ENCODE assay signal across 10 cellular contexts in genomic region chr11:75474878-75475766, GRCh38. TPM values are rescaled to one million over a fixed set of nuclear protein-coding genes. Genes with fewer than 3 reads are reported as not detected.
DNase-seq lines count a peak whose midpoint lies in the region; ATAC-seq and TF ChIP-seq lines count a peak whose summit lies in the region.
"Had no signal": no experiment of that assay in that cellular context is flagged by ENCODE, and none has a peak within 500 bp of the region (broad histone marks: within the 10 kb centered on the region; RNA-seq: fewer than 3 reads in every experiment).

No MANE protein-coding gene starts in this region.

- peak; percentile 92 for DNase-seq in DND-41
- peak; percentile 87 for DNase-seq in NCI-H2227 (lab: John Stamatoyannopoulos, UW; ENCODE audit: unreplicated experiment)
- DNase-seq in activated CD8-positive, alpha-beta memory T cell treated with anti-CD3 and anti-CD28 coated beads, Interleukin-2, amount 50 U/mL, for 1 hour (ENCODE audit: extremely low read depth), result peak; percentile 33
- peak; percentile 32 for DNase-seq in foreskin melanocyte
- DNase-seq in gastrocnemius medialis, result peak in 1 of 2 donors; percentile 44
- DNase-seq in middle frontal gyrus (ENCODE audit: extremely low spot score, low spot score), result no peak
- no peak for DNase-seq in SHP77 (lab: John Stamatoyannopoulos, UW)

- peaks cover 21% of the 10 kb centered on the region for H3K4me1 ChIP-seq in DND-41 (ENCODE audit: insufficient read depth, low read length)
- H3K4me1 ChIP-seq in gastrocnemius medialis, result peaks cover 26 to 38% of the 10 kb centered on the region in 2 donors

- ATAC-seq in DND-41 (ENCODE audit: insufficient read depth, low read depth), result peak; percentile 95
- ATAC-seq in gastrocnemius medialis, result no peak
- ATAC-seq in HG02798 (IDR thresholded peaks at IDR 0.05; ENCODE audit: poor library complexity, unreplicated experiment), result no peak

- H3K4me3 ChIP-seq in DND-41 (ENCODE audit: low read depth in 1 of 2, low read length in 2 of 2), result peak overlapping the region; percentile 6 to 52; a peak in 3 of 4 replicates
- H3K4me3 ChIP-seq in gastrocnemius medialis, result no peak overlapping the region
- H3K4me3 ChIP-seq: HAP-1, lung had no signal

- H3K36me3 ChIP-seq in DND-41 (ENCODE audit: insufficient read depth, low read length), result no peaks in the 10 kb centered on the region
- H3K36me3 ChIP-seq in gastrocnemius medialis, result no peaks in the 10 kb centered on the region
- H3K36me3 ChIP-seq: HAP-1 had no signal

- TF ChIP-seq CTCF in DND-41 (IDR thresholded peaks at IDR 0.05; ENCODE audit: borderline replicate concordance, extremely low read depth, low read length, poor library complexity, severe bottlenecking) (no peak), gastrocnemius medialis (IDR thresholded peaks at IDR 0.05 in 4 of 5, conservative IDR thresholded peaks at IDR 0.05 in 1 of 5) (no peak)

- H3K27ac ChIP-seq in DND-41 (ENCODE audit: low read length) (peak overlapping the region; percentile 88), gastrocnemius medialis (peak overlapping the region; percentile 85 to 94 (median 90))

- no peaks in the 10 kb centered on the region for H3K79me2 ChIP-seq in DND-41 (ENCODE audit: insufficient read depth, low read length)

- no peaks in the 10 kb centered on the region for H3K27me3 ChIP-seq in DND-41 (ENCODE audit: insufficient read depth, low read length, poor library complexity)
- H3K27me3 ChIP-seq in gastrocnemius medialis, result no peaks in the 10 kb centered on the region

- in situ Hi-C loops in gastrocnemius medialis (cut with MboI; ENCODE audit: low sequenced_read_pairs in 4 of 4), result no loop called here

- H3K9me3 ChIP-seq in DND-41 (ENCODE audit: insufficient read depth, low read length, severe bottlenecking), result no peaks in the 10 kb centered on the region
- no peaks in the 10 kb centered on the region for H3K9me3 ChIP-seq in gastrocnemius medialis
- H3K9me3 ChIP-seq: HAP-1 had no signal

- intact Hi-C loops in gastrocnemius medialis (cut with DNase I; ENCODE audit: low total_unique reads), result no loop called here

- H3K9ac ChIP-seq in DND-41 (ENCODE audit: low read depth, low read length), result peak overlapping the region; percentile 54

- peak overlapping the region; percentile 92 for H2AFZ ChIP-seq in DND-41 (ENCODE audit: low read depth, low read length)

- no peak for TF ChIP-seq POLR2A in gastrocnemius medialis (IDR thresholded peaks at IDR 0.05)

- peak overlapping the region; percentile 68 for H3K4me2 ChIP-seq in DND-41 (ENCODE audit: insufficient read depth, low read length)

- H4K20me1 ChIP-seq in DND-41 (ENCODE audit: insufficient read depth, low read length), result no peaks in the 10 kb centered on the region

RNA-seq across cellular contexts. Expression of gene KLHL35, which starts 42.1 kb away (rescaled TPM):
- 1 to 10 TPM in 2 of 4 donors, under 1 TPM in 1, not detected in 1; 0.53 to 1.8 (median 1.0) TPM for total RNA-seq in gastrocnemius medialis

RNA-seq across cellular contexts. Expression of gene GDPD5, which starts 50.6 kb away (rescaled TPM):
- 10 to 100 TPM in 3 of 4 donors, 1 to 10 TPM in 1; 5.6 to 12.6 (median 11.2) TPM for total RNA-seq in gastrocnemius medialis

Comparison
In these comparisons a context has a peak if more than half of its experiments do, and no peak if none do; other contexts are left out.
1. DNase-seq: peak in DND-41 (single experiment), NCI-H2227 (single experiment), activated CD8-positive, alpha-beta memory T cell treated with anti-CD3 and anti-CD28 coated beads, Interleukin-2, amount 50 U/mL, for 1 hour (single experiment) and foreskin melanocyte (single experiment); none in middle frontal gyrus (single experiment) and SHP77 (0 of 2).
2. H3K4me3 ChIP-seq: peak in DND-41 (2 of 2); none in gastrocnemius medialis (0 of 4).